ENCODE assay signal across 26 cellular contexts in the genomic region with DNA sequence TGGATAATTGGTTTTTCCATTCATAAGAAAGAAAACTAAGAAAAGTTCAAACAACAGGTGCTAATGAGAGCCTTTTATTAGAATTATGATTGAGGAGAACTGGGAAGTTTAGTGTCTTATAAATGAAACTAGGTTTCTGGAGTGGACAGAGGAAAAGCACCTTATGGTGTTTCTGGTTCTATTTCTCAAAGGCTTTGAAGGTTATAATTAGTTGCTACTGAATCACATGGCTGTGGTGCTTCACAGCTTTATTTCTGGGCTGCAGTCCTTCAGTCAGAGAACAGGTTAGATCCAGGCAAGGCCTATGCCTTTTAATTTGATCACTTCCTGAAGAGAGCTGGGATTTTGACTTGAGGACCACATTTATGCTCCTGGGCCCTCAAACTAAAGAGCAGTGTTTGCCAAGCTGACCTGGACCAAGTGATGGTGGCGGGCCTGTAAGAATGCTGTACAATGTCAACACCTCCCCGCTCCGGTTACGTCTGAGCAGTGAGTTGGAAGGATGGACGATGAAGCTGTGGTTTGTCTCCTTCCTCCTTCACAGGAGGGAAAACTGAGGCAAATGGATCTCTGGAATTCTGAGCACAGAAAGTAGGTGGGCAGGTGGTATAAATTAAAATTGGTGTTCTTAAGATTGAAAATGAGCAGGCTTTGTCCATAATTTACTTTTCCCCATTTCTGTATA. TPM values are rescaled to one million over a fixed set of nuclear protein-coding genes. Genes with fewer than 3 reads are reported as not detected.
DNase-seq lines count a peak whose midpoint lies in the region; ATAC-seq and TF ChIP-seq lines count a peak whose summit lies in the region.
"Had no signal": no experiment of that assay in that cellular context is flagged by ENCODE, and none has a peak within 500 bp of the region (broad histone marks: within the 10 kb centered on the region; RNA-seq: fewer than 3 reads in every experiment).

No MANE protein-coding gene starts in this region.

- H3K27ac ChIP-seq in thymus (ENCODE audit: low read depth) (peak overlapping the region; percentile 15), spleen (no peak overlapping the region)
- H3K27ac ChIP-seq: ovary, stomach had no signal

- no peak overlapping the region for H3K4me3 ChIP-seq in thymus (ENCODE audit: low read length)
- H3K4me3 ChIP-seq in spleen = no peak overlapping the region
- H3K4me3 ChIP-seq: A549, ovary, stomach had no signal

- DNase-seq in Right ventricle myocardium superior (no peak), Right ventricle myocardium inferior (ENCODE audit: missing footprints) (no peak), glutamatergic neuron (no peak), COLO829 (ENCODE audit: low spot score) (no peak), spleen (no peak)
- no peak for DNase-seq in activated effector memory CD4-positive, alpha-beta T cell treated with anti-CD3 and anti-CD28 coated beads, Interleukin-2, amount 50 U/mL, for 16 hours
- DNase-seq: anterior cingulate cortex; CD8-positive, alpha-beta memory T cell; central memory CD4-positive, alpha-beta T cell; DND-41; kidney glomerular epithelial cell; mammary epithelial cell; naive B cell; NCI-H1048; NCI-H187; NCI-H226; NCI-H774; ovary; stomach had no signal

- H3K9me3 Mint-ChIP-seq in glutamatergic neuron (ENCODE audit: unreplicated experiment) (peaks cover 3% of the 10 kb centered on the region), nephron (peaks cover 3% of the 10 kb centered on the region)
- H3K9me3 Mint-ChIP-seq: activated T-helper 1 cell treated with anti-CD3 and anti-CD28 coated beads, Interleukin-12 subunit alpha, Interleukin-12 subunit beta, Interleukin-2, Interleukin-4 antibody, amounts not matched to agents 30 ng/mL and 10 ng/mL and 1 ng/mL, durations not matched to agents 14 hours and 24 hours and 36 hours; naive B cell had no signal

- H3K4me1 ChIP-seq in thymus (ENCODE audit: control insufficient read depth, insufficient read depth, low read length) = peaks cover 13% of the 10 kb centered on the region
- peaks cover 0 to 14% (median 2%) of the 10 kb centered on the region in 6 donors for H3K4me1 ChIP-seq in spleen

- intact Hi-C loops in Right ventricle myocardium superior (cut with DNase I) = no loop called here
- intact Hi-C loops in Right ventricle myocardium inferior (cut with DNase I) = no loop called here
- intact Hi-C loops in spleen (cut with DNase I; ENCODE audit: low total_unique reads) = no loop called here

- H3K4me3 Mint-ChIP-seq in glutamatergic neuron (ENCODE audit: unreplicated experiment) (no peak overlapping the region), nephron (no peak overlapping the region)
- H3K4me3 Mint-ChIP-seq: activated T-helper 1 cell treated with anti-CD3 and anti-CD28 coated beads, Interleukin-12 subunit alpha, Interleukin-12 subunit beta, Interleukin-2, Interleukin-4 antibody, amounts not matched to agents 30 ng/mL and 10 ng/mL and 1 ng/mL, durations not matched to agents 14 hours and 24 hours and 36 hours; CD8-positive, alpha-beta memory T cell; naive B cell had no signal

- TF ChIP-seq CTCF in glutamatergic neuron (IDR thresholded peaks at IDR 0.05; ENCODE audit: partially characterized antibody, unreplicated experiment) (no peak), nephron (IDR thresholded peaks at IDR 0.05; ENCODE audit: unreplicated experiment in 3 of 3) (no peak), spleen (IDR thresholded peaks at IDR 0.05 in 8 of 11, conservative IDR thresholded peaks at IDR 0.05 in 3 of 11) (no peak)

- ATAC-seq in Right ventricle myocardium superior (ENCODE audit: poor library complexity) = peak; percentile 37
- ATAC-seq in Right ventricle myocardium inferior = no peak
- ATAC-seq: A549; activated naive CD4-positive, alpha-beta T cell treated with anti-CD3 and anti-CD28 coated beads, Interleukin-2, amount 50 U/mL, for 72 hours; HepG2; sciatic nerve had no signal

- H3K27me3 Mint-ChIP-seq in glutamatergic neuron (ENCODE audit: unreplicated experiment) = peaks cover 7% of the 10 kb centered on the region
- no peaks in the 10 kb centered on the region for H3K27me3 Mint-ChIP-seq in nephron (ENCODE audit: low read depth)
- H3K27me3 Mint-ChIP-seq: CD8-positive, alpha-beta memory T cell; naive B cell had no signal

- H3K36me3 Mint-ChIP-seq in glutamatergic neuron (ENCODE audit: unreplicated experiment) (peaks cover 9% of the 10 kb centered on the region), nephron (ENCODE audit: low read depth) (peaks cover 74% of the 10 kb centered on the region)
- H3K36me3 Mint-ChIP-seq: activated naive CD4-positive, alpha-beta T cell treated with anti-CD3 and anti-CD28 coated beads, Interleukin-2, amount 50 U/mL, for 72 hours; CD8-positive, alpha-beta memory T cell; naive B cell had no signal

- H3K27ac Mint-ChIP-seq in glutamatergic neuron (ENCODE audit: unreplicated experiment) (peak overlapping the region; percentile 20), nephron (peak overlapping the region; percentile 77 to 100 (median 100))
- H3K27ac Mint-ChIP-seq: activated naive CD4-positive, alpha-beta T cell treated with anti-CD3 and anti-CD28 coated beads, Interleukin-2, amount 50 U/mL, for 72 hours; activated T-helper 1 cell treated with anti-CD3 and anti-CD28 coated beads, Interleukin-12 subunit alpha, Interleukin-12 subunit beta, Interleukin-2, Interleukin-4 antibody, amounts not matched to agents 30 ng/mL and 10 ng/mL and 1 ng/mL, durations not matched to agents 14 hours and 24 hours and 36 hours; CD8-positive, alpha-beta memory T cell; naive B cell had no signal

- no peak for TF ChIP-seq POLR2A in spleen (IDR thresholded peaks at IDR 0.05)

- H3K4me1 Mint-ChIP-seq in glutamatergic neuron (ENCODE audit: low read depth, unreplicated experiment) (peaks cover 51% of the 10 kb centered on the region), nephron (peaks cover 72% of the 10 kb centered on the region)
- H3K4me1 Mint-ChIP-seq: naive B cell had no signal

- H3K36me3 ChIP-seq in thymus (ENCODE audit: control insufficient read depth, insufficient read depth) (no peaks in the 10 kb centered on the region), spleen (peaks cover 0 to 3% (median under 1%) of the 10 kb centered on the region in 6 donors)
- H3K36me3 ChIP-seq: ovary had no signal

- H3K9me3 ChIP-seq in thymus (ENCODE audit: control insufficient read depth) (no peaks in the 10 kb centered on the region), spleen (no peaks in the 10 kb centered on the region)
- H3K9me3 ChIP-seq: A549, ovary, stomach had no signal

- WGBS in thymus = 98% methylated on average over 5 of the region's 5 CpGs
- 90 to 98% (median 95%) methylated on average over 5 of the region's 5 CpGs for WGBS in spleen, 5 donors

- H3K27me3 ChIP-seq in thymus (ENCODE audit: control insufficient read depth, insufficient read depth) (no peaks in the 10 kb centered on the region), spleen (replicated peaks in 1 of 7) (no peaks in the 10 kb centered on the region)
- H3K27me3 ChIP-seq: ovary, stomach had no signal

RNA-seq across cellular contexts. Expression of a gene that starts 56.0 kb away (rescaled TPM):
- total RNA-seq in Right ventricle myocardium superior (21.2 TPM), Right ventricle myocardium inferior (21.1 TPM), glutamatergic neuron (ENCODE audit: unreplicated experiment) (259 TPM), spleen (10 to 100 TPM; 18.6 to 38.9 (median 22.9) TPM)
- polyA plus RNA-seq in thymus (2.0 TPM), spleen (1 to 10 TPM in 1 of 3 donors, under 1 TPM in 2; 0.36 to 1.4 (median 0.70) TPM)
- total RNA-seq: HepG2 had no signal
- polyA plus RNA-seq: CD8-positive, alpha-beta memory T cell; HepG2 had no signal
